ENCODE assay signal across 8 cellular contexts in the genomic region with DNA sequence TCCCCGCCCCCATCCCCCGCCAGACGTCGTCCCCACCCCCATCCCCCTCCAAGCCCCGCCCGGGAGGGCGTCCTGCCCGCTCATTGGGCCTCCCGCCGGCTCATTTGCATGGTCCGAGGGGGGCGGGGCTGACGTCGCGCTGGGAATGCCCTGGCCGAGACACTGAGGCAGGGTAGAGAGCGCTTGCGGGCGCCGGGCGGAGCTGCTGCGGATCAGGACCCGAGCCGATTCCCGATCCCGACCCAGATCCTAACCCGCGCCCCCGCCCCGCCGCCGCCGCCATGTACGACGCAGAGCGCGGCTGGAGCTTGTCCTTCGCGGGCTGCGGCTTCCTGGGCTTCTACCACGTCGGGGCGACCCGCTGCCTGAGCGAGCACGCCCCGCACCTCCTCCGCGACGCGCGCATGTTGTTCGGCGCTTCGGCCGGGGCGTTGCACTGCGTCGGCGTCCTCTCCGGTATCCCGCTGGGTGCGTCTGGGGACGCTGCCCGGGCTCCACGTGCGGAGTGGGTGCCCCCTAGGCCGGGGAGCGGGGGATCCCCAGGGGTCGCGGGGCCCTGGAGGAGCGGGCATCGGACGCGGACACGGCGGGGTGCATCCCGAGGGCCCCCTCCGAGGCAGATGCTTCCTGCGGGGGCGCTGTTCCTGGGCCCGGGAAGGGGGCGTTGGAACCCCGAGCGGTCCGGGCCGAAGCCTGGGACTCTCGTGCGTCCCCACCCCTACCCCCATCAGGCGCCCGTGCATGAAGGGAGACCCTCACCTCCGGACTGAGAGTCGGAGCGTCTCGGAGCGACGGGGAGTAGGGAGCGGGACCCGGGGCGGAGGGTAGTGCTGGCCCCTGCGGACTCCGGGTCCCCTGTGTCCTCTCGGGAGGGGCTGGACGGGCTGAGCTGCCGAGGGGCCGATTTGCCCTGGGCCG. TPM values are rescaled to one million over a fixed set of nuclear protein-coding genes. Genes with fewer than 3 reads are reported as not detected.
A peak's percentile ranks its signal among the peaks of the same experiment; 100 is the strongest.
DNase-seq lines count a peak whose midpoint lies in the region; ATAC-seq, FAIRE-seq and TF ChIP-seq lines count a peak whose summit lies in the region.

A gene with protein sequence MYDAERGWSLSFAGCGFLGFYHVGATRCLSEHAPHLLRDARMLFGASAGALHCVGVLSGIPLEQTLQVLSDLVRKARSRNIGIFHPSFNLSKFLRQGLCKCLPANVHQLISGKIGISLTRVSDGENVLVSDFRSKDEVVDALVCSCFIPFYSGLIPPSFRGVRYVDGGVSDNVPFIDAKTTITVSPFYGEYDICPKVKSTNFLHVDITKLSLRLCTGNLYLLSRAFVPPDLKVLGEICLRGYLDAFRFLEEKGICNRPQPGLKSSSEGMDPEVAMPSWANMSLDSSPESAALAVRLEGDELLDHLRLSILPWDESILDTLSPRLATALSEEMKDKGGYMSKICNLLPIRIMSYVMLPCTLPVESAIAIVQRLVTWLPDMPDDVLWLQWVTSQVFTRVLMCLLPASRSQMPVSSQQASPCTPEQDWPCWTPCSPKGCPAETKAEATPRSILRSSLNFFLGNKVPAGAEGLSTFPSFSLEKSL (plus strand): TSS at position 175 of the 918 bp plus-strand sequence. CDS start 107 bp downstream, at position 282.

- no peak within 1 kb of the TSS for H3K27ac ChIP-seq in ACC112 (ENCODE audit: low read depth, low read length)
- H3K27ac ChIP-seq in HepG2 (ENCODE audit: extremely low read length, insufficient read depth, low read length) = peak within 1 kb of the TSS; percentile 97

- CTCF ChIA-PET in HepG2 (lab: Yijun Ruan, JAX; ENCODE audit: low intra/inter-chr PET ratio, low total read pairs) = no interaction called here

- H3K9me3 ChIP-seq in HepG2 (ENCODE audit: low read length) = no peaks in the 10 kb centered on the region

- no peak for TF ChIP-seq RAD21 in HepG2 (CRISPR knock-in tag; IDR thresholded peaks at IDR 0.05)

- DNase-seq in H54 (ENCODE audit: insufficient read length, low spot score) (peak; percentile 66), NCI-H524 treated with DMSO at 0.1 percent for 48 hours (lab: John Stamatoyannopoulos, UW) (peak; percentile 65), dermis blood vessel endothelial cell (peak; percentile 82), HepG2 (ENCODE audit: low spot score) (peak; percentile 77)
- peak; percentile 83 to 87 for DNase-seq in activated CD4-positive, alpha-beta T cell treated with anti-CD3 and anti-CD28 coated beads, Interleukin-2, amount 50 U/mL, for 48 hours
- peak; percentile 64 to 82 for DNase-seq in stimulated activated CD4-positive, alpha-beta T cell treated with anti-CD3 and anti-CD28 coated beads, Interleukin-1b, Interleukin-23, amount 100 ng/mL, for 4 hours (ENCODE audit: low read depth in 2 of 2)

- no peaks in the 10 kb centered on the region for H3K27me3 ChIP-seq in ACC112 (ENCODE audit: insufficient read depth, low read length)
- no peaks in the 10 kb centered on the region; a peak in 2 of 5 replicates for H3K27me3 ChIP-seq in HepG2 (ENCODE audit: control insufficient read depth in 1 of 2, insufficient read depth in 2 of 2, low read length in 2 of 2)

- intact Hi-C loops in HepG2 (cut with micrococcal nuclease; ENCODE audit: unreplicated experiment) = loop anchor here (1.0 kb wide), 1 partner anchor 41 kb away; no protein-coding TSS in a partner anchor

- H3K79me2 ChIP-seq in ACC112 (ENCODE audit: control insufficient read depth, insufficient read depth, low read length, unreplicated experiment) = no peaks in the 10 kb centered on the region
- peaks cover 9% of the 10 kb centered on the region for H3K79me2 ChIP-seq in HepG2 (ENCODE audit: insufficient read depth, low read length)

- FAIRE-seq in H54 (lab: Jason Lieb, UNC) (no peak), HepG2 (lab: Jason Lieb, UNC) (no peak)

- ATAC-seq in HepG2 (peak; percentile 67), HG03108 (IDR thresholded peaks at IDR 0.05; ENCODE audit: unreplicated experiment) (no peak)

- peak; percentile 45; the same call in 1 of the 2 replicates for TF ChIP-seq POLR2A in H54 (IDR thresholded peaks at IDR 0.05; ENCODE audit: low read depth, low read length)
- TF ChIP-seq POLR2A in HepG2 (IDR thresholded peaks at IDR 0.05; ENCODE audit: insufficient read depth in 1 of 2, low read depth in 2 of 2, low read length in 2 of 2) = peak; percentile 88 to 99

- TF ChIP-seq EP300 in HepG2 (IDR thresholded peaks at IDR 0.05; ENCODE audit: low read depth in 2 of 2, low read length in 2 of 2) = no peak
- no peak for TF ChIP-seq EP300 in HepG2 (CRISPR knock-in tag; IDR thresholded peaks at IDR 0.05; ENCODE audit: borderline replicate concordance)

- in situ Hi-C loops in HepG2 (cut with HindIII; ENCODE audit: extremely low pct_ligation_motif_present, low pct_unique_long_range_greater_than_20kb) = no loop called here

- peaks cover 13% of the 10 kb centered on the region for H4K20me1 ChIP-seq in HepG2 (ENCODE audit: insufficient read depth, low read length)

- H3K9ac ChIP-seq in HepG2 (ENCODE audit: insufficient read depth, low read depth, low read length) = peak within 1 kb of the TSS; percentile 93

- peak; percentile 58 for TF ChIP-seq CTCF in HepG2 (CRISPR knock-in tag; IDR thresholded peaks at IDR 0.05)

- peak within 1 kb of the TSS; percentile 87 for H3K4me3 ChIP-seq in ACC112 (ENCODE audit: low read depth, low read length)
- peak within 1 kb of the TSS; percentile 85 to 88 (median 87) for H3K4me3 ChIP-seq in HepG2 (replicated peaks in 1 of 3; ENCODE audit: insufficient read depth in 1 of 3, low read depth in 2 of 3, low read length in 3 of 3)

- WGBS in HepG2 (ENCODE audit: low lambda C conversion rate) = 7% methylated on average over 6 of the region's 107 CpGs

- no TSS peak for BruUV-seq in HepG2 (replicated peaks; lab: Mats Ljungman, UMichigan)

- H3K4me2 ChIP-seq in HepG2 (ENCODE audit: low read depth, low read length) = peak within 1 kb of the TSS; percentile 95

- peaks cover 35% of the 10 kb centered on the region for H3K4me1 ChIP-seq in ACC112 (ENCODE audit: control insufficient read depth, insufficient read depth, low read length, unreplicated experiment)
- H3K4me1 ChIP-seq in HepG2 (ENCODE audit: insufficient read depth, low read length) = peaks cover 66% of the 10 kb centered on the region

- H3K36me3 ChIP-seq in ACC112 (ENCODE audit: insufficient read depth, low read length) (no peaks in the 10 kb centered on the region), HepG2 (replicated peaks in 1 of 2; ENCODE audit: control insufficient read depth in 1 of 2, insufficient read depth in 2 of 2, low read length in 2 of 2) (peaks cover 1 to 5% of the 10 kb centered on the region in 2 experiments; a peak in 4 of 5 replicates)

- H2AFZ ChIP-seq in ACC112 (ENCODE audit: low read length, unreplicated experiment) (peak within 1 kb of the TSS; percentile 48), HepG2 (ENCODE audit: low read length) (no peak within 1 kb of the TSS)

- POLR2A ChIA-PET in HepG2 (lab: Yijun Ruan, JAX) = interaction anchor here (1.0 to 3.6 kb wide), 3 partner anchors 9 to 31 kb away, joined by 3 to 21 read pairs (median 6); a partner anchor contains a TSS

TF ChIP-seq in HepG2, 621 proteins besides CTCF, POLR2A, EP300 and RAD21 (continues in another document):
- TF ChIP-seq ARNT2 (CRISPR knock-in tag; IDR thresholded peaks at IDR 0.05; ENCODE audit: low read depth) = peak; percentile 74; the same call in 1 of the 2 replicates
- peak; percentile 68; the same call in 1 of the 2 replicates for TF ChIP-seq SMAD9 (CRISPR knock-in tag; IDR thresholded peaks at IDR 0.05)
- no peak for TF ChIP-seq TCF12 (IDR thresholded peaks at IDR 0.05)
- no peak for TF ChIP-seq TCF12 (CRISPR knock-in tag; IDR thresholded peaks at IDR 0.05)
- TF ChIP-seq ZNF543 (CRISPR knock-in tag; IDR thresholded peaks at IDR 0.05) = peak; percentile 45; the same call in 1 of the 2 replicates
- TF ChIP-seq ZNF382 (CRISPR knock-in tag; IDR thresholded peaks at IDR 0.05; ENCODE audit: borderline replicate concordance) = no peak
- TF ChIP-seq SNAPC2 (CRISPR knock-in tag; IDR thresholded peaks at IDR 0.05) = peak; percentile 92
- TF ChIP-seq RARA (CRISPR knock-in tag; IDR thresholded peaks at IDR 0.05) = peak; percentile 41
- TF ChIP-seq, protein P1, sequence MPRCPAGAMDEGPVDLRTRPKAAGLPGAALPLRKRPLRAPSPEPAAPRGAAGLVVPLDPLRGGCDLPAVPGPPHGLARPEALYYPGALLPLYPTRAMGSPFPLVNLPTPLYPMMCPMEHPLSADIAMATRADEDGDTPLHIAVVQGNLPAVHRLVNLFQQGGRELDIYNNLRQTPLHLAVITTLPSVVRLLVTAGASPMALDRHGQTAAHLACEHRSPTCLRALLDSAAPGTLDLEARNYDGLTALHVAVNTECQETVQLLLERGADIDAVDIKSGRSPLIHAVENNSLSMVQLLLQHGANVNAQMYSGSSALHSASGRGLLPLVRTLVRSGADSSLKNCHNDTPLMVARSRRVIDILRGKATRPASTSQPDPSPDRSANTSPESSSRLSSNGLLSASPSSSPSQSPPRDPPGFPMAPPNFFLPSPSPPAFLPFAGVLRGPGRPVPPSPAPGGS (CRISPR knock-in tag; IDR thresholded peaks at IDR 0.05) = peak; percentile 76

RNA-seq across cellular contexts. Expression of the gene that starts here (rescaled TPM):
- total RNA-seq in dermis blood vessel endothelial cell (1.0 and 2.7 TPM in 2 replicates), HepG2 (2016; rRNA removed; fragmentation: Illumina TruSeq; extraction: Trizol) (13.7 and 16.9 TPM in 2 replicates)
- total RNA-seq in HepG2 (2016; cell fraction: cytosol; rRNA removed; fragmentation: Illumina TruSeq; extraction: Trizol; ENCODE audit: low read depth) = 4.8 and 8.4 TPM in 2 replicates
- 10.7 and 17.4 TPM in 2 replicates for total RNA-seq in HepG2 (2016; cell fraction: insoluble cytoplasmic fraction; rRNA removed; fragmentation: Illumina TruSeq; extraction: Trizol)
- total RNA-seq in HepG2 (2016; cell fraction: membrane; rRNA removed; fragmentation: Illumina TruSeq; extraction: Trizol) = 4.8 and 6.1 TPM in 2 replicates
- 21.0 and 22.1 TPM in 2 replicates for total RNA-seq in HepG2 (2016; cell fraction: nucleus; rRNA removed; fragmentation: Illumina TruSeq; extraction: Trizol)
- polyA plus RNA-seq in HepG2 (2011; rRNA removed) = 19.8 and 24.1 TPM in 2 replicates
- polyA plus RNA-seq in HepG2 (2011; cell fraction: cytosol; rRNA removed) = 9.1 and 9.8 TPM in 2 replicates
- 53.2 and 70.9 TPM in 2 replicates for polyA plus RNA-seq in HepG2 (2011; cell fraction: nucleus; rRNA removed)
- polyA plus RNA-seq in HepG2 (2012) = 13.9 and 14.4 TPM in 2 replicates
- polyA plus RNA-seq in HepG2 (2016; cell fraction: cytosol; fragmentation: Illumina TruSeq; extraction: Trizol; ENCODE audit: low read depth) = 0.89 and 0.97 TPM in 2 replicates
- 7.2 and 8.6 TPM in 2 replicates for polyA plus RNA-seq in HepG2 (2016; cell fraction: insoluble cytoplasmic fraction; fragmentation: Illumina TruSeq; extraction: Trizol; ENCODE audit: low read depth)
- polyA plus RNA-seq in HepG2 (2016; cell fraction: membrane; fragmentation: Illumina TruSeq; extraction: Trizol; ENCODE audit: low read depth) = 1.2 and 1.4 TPM in 2 replicates
- 32.5 and 34.1 TPM in 2 replicates for polyA plus RNA-seq in HepG2 (2016; cell fraction: nucleus; fragmentation: Illumina TruSeq; extraction: Trizol; ENCODE audit: insufficient read depth, low read depth)
- 7.9 and 27.4 TPM in 2 replicates for polyA minus RNA-seq in HepG2 (2011; rRNA and poly(A)+ RNA removed; ENCODE audit: low replicate concordance)
- polyA minus RNA-seq in HepG2 (2011; cell fraction: cytosol; rRNA and poly(A)+ RNA removed) = 7.7 and 11.8 TPM in 2 replicates
- 28.2 and 46.9 TPM in 2 replicates for polyA minus RNA-seq in HepG2 (2011; cell fraction: nucleus; rRNA and poly(A)+ RNA removed)
